ENCODE assay signal across 8 cellular contexts in the genomic region with DNA sequence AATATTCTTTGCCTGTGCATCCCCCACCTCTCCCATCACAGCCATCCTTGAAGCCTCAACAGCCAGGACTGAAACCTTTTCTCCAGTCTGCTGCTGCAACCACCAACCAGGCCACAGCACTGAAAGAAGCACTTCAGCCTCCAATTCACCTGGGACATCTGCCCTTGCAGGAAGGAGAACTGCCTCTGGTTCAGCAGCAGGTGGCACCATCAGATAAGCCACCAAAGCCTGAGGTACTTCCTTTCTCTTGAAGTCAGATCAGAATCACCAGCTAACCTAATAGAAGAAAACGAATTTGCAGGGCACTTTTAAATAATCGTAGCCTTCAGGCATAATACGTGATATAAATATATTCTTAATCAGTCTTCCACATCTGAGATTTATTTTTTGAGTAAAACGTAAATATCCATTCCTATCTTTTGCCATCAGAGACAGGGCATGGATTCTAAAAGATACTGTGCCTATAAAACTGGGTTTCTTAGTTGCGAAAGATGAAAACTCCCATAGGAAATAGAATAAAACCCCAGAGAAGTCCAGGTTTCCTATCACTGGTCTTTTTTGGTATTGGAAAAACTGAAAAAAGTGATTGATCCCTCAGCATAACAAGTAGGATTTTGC. TPM values are rescaled to one million over a fixed set of nuclear protein-coding genes. Genes with fewer than 3 reads are reported as not detected.
DNase-seq lines count a peak whose midpoint lies in the region; ATAC-seq and TF ChIP-seq lines count a peak whose summit lies in the region.

No MANE protein-coding gene starts in this region.

- H3K4ac ChIP-seq in mesendoderm (ENCODE audit: low read depth, low read length): no peak overlapping the region

- CTCF ChIA-PET in Caco-2 (lab: Charles Lee): interaction anchor here (1.1 kb wide), 1 partner anchor 408 kb away, joined by 3 read pairs; no protein-coding TSS in a partner anchor
- CTCF ChIA-PET in activated CD4-positive, alpha-beta T cell treated with anti-CD3 and anti-CD28 coated beads for 36 hours (lab: Charles Lee): interaction anchor here (0.6 to 1.6 kb wide), 13 partner anchors 12 to 1703 kb away, joined by 3 to 4 read pairs (median 3); no protein-coding TSS in a partner anchor

- H3K18ac ChIP-seq in mesendoderm (ENCODE audit: low read length): no peak overlapping the region

- POLR2A ChIA-PET in Caco-2 (lab: Charles Lee): no interaction called here
- POLR2A ChIA-PET in activated CD4-positive, alpha-beta T cell treated with anti-CD3 and anti-CD28 coated beads for 36 hours (lab: Charles Lee): no interaction called here

- no peak overlapping the region for H2BK15ac ChIP-seq in mesendoderm (replicated peaks; ENCODE audit: low read depth)

- H3K56ac ChIP-seq in mesendoderm (ENCODE audit: low read length): no peak overlapping the region

- H3K36me3 ChIP-seq in Caco-2 (ENCODE audit: control insufficient read depth, insufficient read depth, low read length) (no peaks in the 10 kb centered on the region), mesendoderm (ENCODE audit: control insufficient read depth, insufficient read depth, low read length) (no peaks in the 10 kb centered on the region)

- no peak overlapping the region for H3K4me3 Mint-ChIP-seq in Caco-2 (ENCODE audit: unreplicated experiment)
- no peak overlapping the region for H3K4me3 Mint-ChIP-seq in activated CD4-positive, alpha-beta T cell treated with anti-CD3 and anti-CD28 coated beads for 36 hours

- no peak overlapping the region for H3K27ac Mint-ChIP-seq in Caco-2 (ENCODE audit: unreplicated experiment)
- H3K27ac Mint-ChIP-seq in activated CD4-positive, alpha-beta T cell treated with anti-CD3 and anti-CD28 coated beads for 36 hours: no peak overlapping the region

- H2BK120ac ChIP-seq in mesendoderm (ENCODE audit: low read depth, low read length): no peak overlapping the region

- intact Hi-C loops in Caco-2 (cut with micrococcal nuclease; ENCODE audit: unreplicated experiment): loop anchor here (1.0 to 10.0 kb wide), 4 partner anchors 86 to 1109 kb away; partner anchors contain the start of genes DCK and UTP3
- intact Hi-C loops in activated CD4-positive, alpha-beta T cell treated with anti-CD3 and anti-CD28 coated beads for 36 hours (cut with DNase I, micrococcal nuclease): loop anchor here (1.0 to 5.0 kb wide), 8 partner anchors 87 to 1701 kb away; partner anchors contain the start of gene UTP3 (in 2 of the 2)

- no peak overlapping the region for H4K8ac ChIP-seq in mesendoderm (ENCODE audit: low read depth, low read length)

- H3K9me3 ChIP-seq in Caco-2: no peaks in the 10 kb centered on the region

- DNase-seq in Caco-2 (peak; percentile 64 to 69), NCI-H510A (lab: John Stamatoyannopoulos, UW) (peak; percentile 53), dermis blood vessel endothelial cell (peak; percentile 75), mesendoderm (peak; percentile 90)
- peak; percentile 79 for DNase-seq in activated CD4-positive, alpha-beta T cell treated with anti-CD3 and anti-CD28 coated beads for 36 hours
- DNase-seq in stimulated activated CD8-positive, alpha-beta memory T cell treated with anti-CD3 and anti-CD28 coated beads, Interleukin-4, amount 100 ng/mL, for 48 hours: peak; percentile 60

- no peak overlapping the region for H3K9ac ChIP-seq in mesendoderm (ENCODE audit: low read length)

- no CpG with 5 or more reads among the region's 5 CpGs for WGBS in mesendoderm (ENCODE audit: extremely low coverage, insufficient coverage, low lambda C conversion rate)

- peaks cover 4% of the 10 kb centered on the region; the same call in 1 of the 2 replicates for H3K4me1 ChIP-seq in Caco-2
- H3K4me1 ChIP-seq in mesendoderm (ENCODE audit: control insufficient read depth, low read depth, low read length): no peaks in the 10 kb centered on the region

- no peak overlapping the region for H4K5ac ChIP-seq in mesendoderm (ENCODE audit: low read length)

- H3K79me2 ChIP-seq in mesendoderm (ENCODE audit: control insufficient read depth, insufficient read depth, low read length): no peaks in the 10 kb centered on the region

- H3K4me3 ChIP-seq in Caco-2 (ENCODE audit: low read depth, low read length): no peak overlapping the region
- H3K4me3 ChIP-seq in mesendoderm (ENCODE audit: low read length): no peak overlapping the region

- H3K23ac ChIP-seq in mesendoderm (ENCODE audit: low read length): no peak overlapping the region

- no peak overlapping the region for H2AK5ac ChIP-seq in mesendoderm (ENCODE audit: low read length)

- no peaks in the 10 kb centered on the region for H3K79me1 ChIP-seq in mesendoderm (ENCODE audit: low read length)

- H3K9me3 Mint-ChIP-seq in Caco-2 (ENCODE audit: unreplicated experiment): no peaks in the 10 kb centered on the region
- H3K9me3 Mint-ChIP-seq in activated CD4-positive, alpha-beta T cell treated with anti-CD3 and anti-CD28 coated beads for 36 hours (ENCODE audit: low read depth): no peaks in the 10 kb centered on the region

- no peaks in the 10 kb centered on the region for H3K36me3 Mint-ChIP-seq in Caco-2 (ENCODE audit: insufficient read depth, unreplicated experiment)
- no peaks in the 10 kb centered on the region for H3K36me3 Mint-ChIP-seq in activated CD4-positive, alpha-beta T cell treated with anti-CD3 and anti-CD28 coated beads for 36 hours (ENCODE audit: low read depth)

- H3K27me3 ChIP-seq in Caco-2 (replicated peaks; ENCODE audit: control insufficient read depth, insufficient read depth, low read length) (no peaks in the 10 kb centered on the region), mesendoderm (ENCODE audit: insufficient read depth, low read length, poor library complexity) (no peaks in the 10 kb centered on the region)

- peaks cover 6% of the 10 kb centered on the region for H3K4me1 Mint-ChIP-seq in Caco-2 (ENCODE audit: low read depth, unreplicated experiment)
- H3K4me1 Mint-ChIP-seq in activated CD4-positive, alpha-beta T cell treated with anti-CD3 and anti-CD28 coated beads for 36 hours: no peaks in the 10 kb centered on the region

- no TSS peak for BruUV-seq in Caco-2 (replicated peaks; lab: Mats Ljungman, UMichigan)

- ATAC-seq in GM19452 (IDR thresholded peaks at IDR 0.05; ENCODE audit: unreplicated experiment) (peak; percentile 98), HG03457 (IDR thresholded peaks at IDR 0.05; ENCODE audit: unreplicated experiment) (peak; percentile 98)
- ATAC-seq in activated CD4-positive, alpha-beta T cell treated with anti-CD3 and anti-CD28 coated beads for 36 hours: peak; percentile 92

- no peak overlapping the region for H3K27ac ChIP-seq in mesendoderm (ENCODE audit: low read depth, low read length)

- no peaks in the 10 kb centered on the region for H3K27me3 Mint-ChIP-seq in Caco-2 (ENCODE audit: insufficient read depth, unreplicated experiment)
- peaks cover 2% of the 10 kb centered on the region for H3K27me3 Mint-ChIP-seq in activated CD4-positive, alpha-beta T cell treated with anti-CD3 and anti-CD28 coated beads for 36 hours

- H2BK5ac ChIP-seq in mesendoderm (ENCODE audit: low read length): no peak overlapping the region

- no peak overlapping the region for H3K4me2 ChIP-seq in mesendoderm (ENCODE audit: low read length)

- TF ChIP-seq CTCF in Caco-2 (IDR thresholded peaks at IDR 0.05; ENCODE audit: insufficient read depth in 1 of 2, low read depth in 1 of 2, low read length in 1 of 2, severe bottlenecking in 1 of 2, unreplicated experiment in 1 of 2): peak; percentile 64 to 73

RNA-seq across cellular contexts. Expression of gene AMBN, which starts 9.5 kb away (rescaled TPM):
- total RNA-seq in Caco-2 (2022) (0.27 TPM in 1 of 2 replicates, not detected in the other), dermis blood vessel endothelial cell (not detected in 2 replicates)
- not detected for total RNA-seq in activated CD4-positive, alpha-beta T cell treated with anti-CD3 and anti-CD28 coated beads for 36 hours
- 0.03 TPM for polyA plus RNA-seq in mesendoderm (2013, experiment 1 of 2)
- not detected for polyA plus RNA-seq in mesendoderm (2013, experiment 2 of 2)

RNA-seq across cellular contexts. Expression of gene ENAM, which starts 27.0 kb away (rescaled TPM):
- total RNA-seq in Caco-2 (2022) (not detected in 2 replicates), dermis blood vessel endothelial cell (not detected in 2 replicates)
- not detected for total RNA-seq in activated CD4-positive, alpha-beta T cell treated with anti-CD3 and anti-CD28 coated beads for 36 hours
- not detected for polyA plus RNA-seq in mesendoderm (2013, experiment 1 of 2)
- not detected for polyA plus RNA-seq in mesendoderm (2013, experiment 2 of 2)
